Comparison of ENCODE assay signal across 1 cellular context in the genomic region with DNA sequence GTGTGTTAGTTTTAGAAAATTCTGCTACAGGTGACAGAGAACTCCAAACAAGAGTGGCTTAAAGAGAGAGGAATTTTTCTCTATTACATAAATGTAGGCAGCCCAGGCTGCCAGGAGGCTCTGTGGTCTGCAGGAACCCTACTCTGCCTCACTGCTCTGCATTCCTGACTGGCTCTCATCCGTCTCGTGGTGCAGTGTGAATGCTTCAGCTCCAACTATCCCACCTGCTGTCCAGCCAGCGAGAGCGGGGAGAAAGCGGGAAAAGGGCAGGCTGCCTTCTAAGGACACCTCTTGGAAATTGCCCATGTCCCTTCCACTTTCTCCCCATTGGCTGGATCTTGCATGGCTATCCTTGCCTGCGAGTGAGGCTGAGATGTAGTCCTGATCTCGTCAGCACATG.
TF ChIP-seq lines count a peak whose summit lies in the region.

No MANE protein-coding gene starts in this region.

TF ChIP-seq in GM23338, 12 proteins besides CTCF, POLR2A, EP300 and RAD21:
- no peak for TF ChIP-seq ZNF331 (CRISPR knock-in tag; IDR thresholded peaks at IDR 0.05; ENCODE audit: low read depth)
- no peak for TF ChIP-seq EZH2phosphoT487 (IDR thresholded peaks at IDR 0.05; ENCODE audit: unreplicated experiment)
- TF ChIP-seq ZNF114 (CRISPR knock-in tag; IDR thresholded peaks at IDR 0.05), result no peak
- TF ChIP-seq EZH2 (IDR thresholded peaks at IDR 0.05; ENCODE audit: low read depth, unreplicated experiment), result no peak
- TF ChIP-seq CREB1 (CRISPR knock-in tag; IDR thresholded peaks at IDR 0.05; ENCODE audit: low read depth), result no peak
- TF ChIP-seq, protein P1, sequence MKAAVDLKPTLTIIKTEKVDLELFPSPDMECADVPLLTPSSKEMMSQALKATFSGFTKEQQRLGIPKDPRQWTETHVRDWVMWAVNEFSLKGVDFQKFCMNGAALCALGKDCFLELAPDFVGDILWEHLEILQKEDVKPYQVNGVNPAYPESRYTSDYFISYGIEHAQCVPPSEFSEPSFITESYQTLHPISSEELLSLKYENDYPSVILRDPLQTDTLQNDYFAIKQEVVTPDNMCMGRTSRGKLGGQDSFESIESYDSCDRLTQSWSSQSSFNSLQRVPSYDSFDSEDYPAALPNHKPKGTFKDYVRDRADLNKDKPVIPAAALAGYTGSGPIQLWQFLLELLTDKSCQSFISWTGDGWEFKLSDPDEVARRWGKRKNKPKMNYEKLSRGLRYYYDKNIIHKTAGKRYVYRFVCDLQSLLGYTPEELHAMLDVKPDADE (IDR thresholded peaks at IDR 0.05), result no peak
- no peak for TF ChIP-seq POLR2AphosphoS5 (IDR thresholded peaks at IDR 0.05; ENCODE audit: low read depth)
- no peak for TF ChIP-seq STAT1 (IDR thresholded peaks at IDR 0.05; ENCODE audit: unreplicated experiment)
- TF ChIP-seq, protein P2, sequence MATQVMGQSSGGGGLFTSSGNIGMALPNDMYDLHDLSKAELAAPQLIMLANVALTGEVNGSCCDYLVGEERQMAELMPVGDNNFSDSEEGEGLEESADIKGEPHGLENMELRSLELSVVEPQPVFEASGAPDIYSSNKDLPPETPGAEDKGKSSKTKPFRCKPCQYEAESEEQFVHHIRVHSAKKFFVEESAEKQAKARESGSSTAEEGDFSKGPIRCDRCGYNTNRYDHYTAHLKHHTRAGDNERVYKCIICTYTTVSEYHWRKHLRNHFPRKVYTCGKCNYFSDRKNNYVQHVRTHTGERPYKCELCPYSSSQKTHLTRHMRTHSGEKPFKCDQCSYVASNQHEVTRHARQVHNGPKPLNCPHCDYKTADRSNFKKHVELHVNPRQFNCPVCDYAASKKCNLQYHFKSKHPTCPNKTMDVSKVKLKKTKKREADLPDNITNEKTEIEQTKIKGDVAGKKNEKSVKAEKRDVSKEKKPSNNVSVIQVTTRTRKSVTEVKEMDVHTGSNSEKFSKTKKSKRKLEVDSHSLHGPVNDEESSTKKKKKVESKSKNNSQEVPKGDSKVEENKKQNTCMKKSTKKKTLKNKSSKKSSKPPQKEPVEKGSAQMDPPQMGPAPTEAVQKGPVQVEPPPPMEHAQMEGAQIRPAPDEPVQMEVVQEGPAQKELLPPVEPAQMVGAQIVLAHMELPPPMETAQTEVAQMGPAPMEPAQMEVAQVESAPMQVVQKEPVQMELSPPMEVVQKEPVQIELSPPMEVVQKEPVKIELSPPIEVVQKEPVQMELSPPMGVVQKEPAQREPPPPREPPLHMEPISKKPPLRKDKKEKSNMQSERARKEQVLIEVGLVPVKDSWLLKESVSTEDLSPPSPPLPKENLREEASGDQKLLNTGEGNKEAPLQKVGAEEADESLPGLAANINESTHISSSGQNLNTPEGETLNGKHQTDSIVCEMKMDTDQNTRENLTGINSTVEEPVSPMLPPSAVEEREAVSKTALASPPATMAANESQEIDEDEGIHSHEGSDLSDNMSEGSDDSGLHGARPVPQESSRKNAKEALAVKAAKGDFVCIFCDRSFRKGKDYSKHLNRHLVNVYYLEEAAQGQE (IDR thresholded peaks at IDR 0.05; ENCODE audit: unreplicated experiment), result no peak
- TF ChIP-seq NANOG (IDR thresholded peaks at IDR 0.05; ENCODE audit: borderline replicate concordance), result no peak
- no peak for TF ChIP-seq JUNB (IDR thresholded peaks at IDR 0.05; ENCODE audit: unreplicated experiment)
- TF ChIP-seq, protein P3, sequence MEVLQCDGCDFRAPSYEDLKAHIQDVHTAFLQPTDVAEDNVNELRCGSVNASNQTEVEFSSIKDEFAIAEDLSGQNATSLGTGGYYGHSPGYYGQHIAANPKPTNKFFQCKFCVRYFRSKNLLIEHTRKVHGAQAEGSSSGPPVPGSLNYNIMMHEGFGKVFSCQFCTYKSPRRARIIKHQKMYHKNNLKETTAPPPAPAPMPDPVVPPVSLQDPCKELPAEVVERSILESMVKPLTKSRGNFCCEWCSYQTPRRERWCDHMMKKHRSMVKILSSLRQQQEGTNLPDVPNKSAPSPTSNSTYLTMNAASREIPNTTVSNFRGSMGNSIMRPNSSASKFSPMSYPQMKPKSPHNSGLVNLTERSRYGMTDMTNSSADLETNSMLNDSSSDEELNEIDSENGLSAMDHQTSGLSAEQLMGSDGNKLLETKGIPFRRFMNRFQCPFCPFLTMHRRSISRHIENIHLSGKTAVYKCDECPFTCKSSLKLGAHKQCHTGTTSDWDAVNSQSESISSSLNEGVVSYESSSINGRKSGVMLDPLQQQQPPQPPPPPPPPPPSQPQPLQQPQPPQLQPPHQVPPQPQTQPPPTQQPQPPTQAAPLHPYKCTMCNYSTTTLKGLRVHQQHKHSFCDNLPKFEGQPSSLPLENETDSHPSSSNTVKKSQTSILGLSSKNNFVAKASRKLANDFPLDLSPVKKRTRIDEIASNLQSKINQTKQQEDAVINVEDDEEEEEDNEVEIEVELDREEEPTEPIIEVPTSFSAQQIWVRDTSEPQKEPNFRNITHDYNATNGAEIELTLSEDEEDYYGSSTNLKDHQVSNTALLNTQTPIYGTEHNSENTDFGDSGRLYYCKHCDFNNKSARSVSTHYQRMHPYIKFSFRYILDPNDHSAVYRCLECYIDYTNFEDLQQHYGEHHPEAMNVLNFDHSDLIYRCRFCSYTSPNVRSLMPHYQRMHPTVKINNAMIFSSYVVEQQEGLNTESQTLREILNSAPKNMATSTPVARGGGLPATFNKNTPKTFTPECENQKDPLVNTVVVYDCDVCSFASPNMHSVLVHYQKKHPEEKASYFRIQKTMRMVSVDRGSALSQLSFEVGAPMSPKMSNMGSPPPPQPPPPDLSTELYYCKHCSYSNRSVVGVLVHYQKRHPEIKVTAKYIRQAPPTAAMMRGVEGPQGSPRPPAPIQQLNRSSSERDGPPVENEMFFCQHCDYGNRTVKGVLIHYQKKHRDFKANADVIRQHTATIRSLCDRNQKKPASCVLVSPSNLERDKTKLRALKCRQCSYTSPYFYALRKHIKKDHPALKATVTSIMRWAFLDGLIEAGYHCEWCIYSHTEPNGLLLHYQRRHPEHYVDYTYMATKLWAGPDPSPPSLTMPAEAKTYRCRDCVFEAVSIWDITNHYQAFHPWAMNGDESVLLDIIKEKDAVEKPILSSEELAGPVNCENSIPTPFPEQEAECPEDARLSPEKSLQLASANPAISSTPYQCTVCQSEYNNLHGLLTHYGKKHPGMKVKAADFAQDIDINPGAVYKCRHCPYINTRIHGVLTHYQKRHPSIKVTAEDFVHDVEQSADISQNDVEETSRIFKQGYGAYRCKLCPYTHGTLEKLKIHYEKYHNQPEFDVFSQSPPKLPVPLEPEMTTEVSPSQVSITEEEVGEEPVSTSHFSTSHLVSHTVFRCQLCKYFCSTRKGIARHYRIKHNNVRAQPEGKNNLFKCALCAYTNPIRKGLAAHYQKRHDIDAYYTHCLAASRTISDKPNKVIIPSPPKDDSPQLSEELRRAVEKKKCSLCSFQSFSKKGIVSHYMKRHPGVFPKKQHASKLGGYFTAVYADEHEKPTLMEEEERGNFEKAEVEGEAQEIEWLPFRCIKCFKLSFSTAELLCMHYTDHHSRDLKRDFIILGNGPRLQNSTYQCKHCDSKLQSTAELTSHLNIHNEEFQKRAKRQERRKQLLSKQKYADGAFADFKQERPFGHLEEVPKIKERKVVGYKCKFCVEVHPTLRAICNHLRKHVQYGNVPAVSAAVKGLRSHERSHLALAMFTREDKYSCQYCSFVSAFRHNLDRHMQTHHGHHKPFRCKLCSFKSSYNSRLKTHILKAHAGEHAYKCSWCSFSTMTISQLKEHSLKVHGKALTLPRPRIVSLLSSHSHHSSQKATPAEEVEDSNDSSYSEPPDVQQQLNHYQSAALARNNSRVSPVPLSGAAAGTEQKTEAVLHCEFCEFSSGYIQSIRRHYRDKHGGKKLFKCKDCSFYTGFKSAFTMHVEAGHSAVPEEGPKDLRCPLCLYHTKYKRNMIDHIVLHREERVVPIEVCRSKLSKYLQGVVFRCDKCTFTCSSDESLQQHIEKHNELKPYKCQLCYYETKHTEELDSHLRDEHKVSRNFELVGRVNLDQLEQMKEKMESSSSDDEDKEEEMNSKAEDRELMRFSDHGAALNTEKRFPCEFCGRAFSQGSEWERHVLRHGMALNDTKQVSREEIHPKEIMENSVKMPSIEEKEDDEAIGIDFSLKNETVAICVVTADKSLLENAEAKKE (CRISPR knock-in tag; IDR thresholded peaks at IDR 0.05), result no peak
